Comparison of ENCODE assay signal across 32 cellular contexts in genomic region chr12:45613855-45614254, GRCh38.
"Had no signal": no experiment of that assay in that cellular context is flagged by ENCODE, and none has a peak within 500 bp of the region (broad histone marks: within the 10 kb centered on the region; RNA-seq: fewer than 3 reads in every experiment).

No MANE protein-coding gene starts in this region.

- H3K9me3 Mint-ChIP-seq: activated B cell treated with CpG ODN at 0.5 μM for 24 hours; activated CD4-positive, alpha-beta memory T cell treated with anti-CD3 and anti-CD28 coated beads for 36 hours; activated CD4-positive, alpha-beta T cell treated with anti-CD3 and anti-CD28 coated beads, Interleukin-2, amount 10 ng/mL, durations not matched to agents 24 days and 14 days; activated naive CD4-positive, alpha-beta T cell treated with anti-CD3 and anti-CD28 coated beads, Interleukin-2, amount 10 ng/mL, durations not matched to agents 7 days and 5 days; activated naive CD4-positive, alpha-beta T cell treated with anti-CD3 and anti-CD28 coated beads, Interleukin-2, amount 50 U/mL, for 72 hours; activated naive CD8-positive, alpha-beta T cell treated with anti-CD3 and anti-CD28 coated beads, Interleukin-2, amount 10 ng/mL, durations not matched to agents 7 days and 5 days; activated T-cell treated with anti-CD3 and anti-CD28 coated beads, Interleukin-2, amount 50 U/mL, for 24 hours; activated T-cell treated with anti-CD3 and anti-CD28 coated beads, Interleukin-2, amount 50 U/mL, for 72 hours; brain; central memory CD8-positive, alpha-beta T cell; dendritic cell treated with granulocyte-macrophage colony-stimulating factor and Interleukin-4, amounts not matched to agents 40 ng/mL and 50 ng/mL, for 4 days; endodermal cell; T-helper 2 cell treated with Interferon-gamma antibody and Interleukin-4, amounts not matched to agents 5 μg/mL and 100 μg/mL, for 36 hours had no signal

- H3K9me3 ChIP-seq: ascending aorta, breast epithelium had no signal

- ATAC-seq: activated CD4-positive, alpha-beta T cell treated with anti-CD3 and anti-CD28 coated beads for 36 hours; activated CD8-positive, alpha-beta memory T cell treated with anti-CD3 and anti-CD28 coated beads, Interleukin-2, amount 10 ng/mL, durations not matched to agents 7 days and 5 days; activated CD8-positive, alpha-beta T cell treated with anti-CD3 and anti-CD28 coated beads, Interleukin-2, amount 10 ng/mL, durations not matched to agents 7 days and 5 days; activated naive CD4-positive, alpha-beta T cell treated with anti-CD3 and anti-CD28 coated beads, Interleukin-2, amount 50 U/mL, for 72 hours; activated T-cell treated with anti-CD3 and anti-CD28 coated beads, Interleukin-2, amount 50 U/mL, for 72 hours; esophagus mucosa; T-helper 17 cell had no signal

- H3K4me3 ChIP-seq: ascending aorta, breast epithelium, cardiac muscle cell, coronary artery, dorsolateral prefrontal cortex had no signal

- FAIRE-seq: frontal cortex had no signal

- DNase-seq: activated B cell treated with CpG ODN at 0.5 μM for 24 hours; activated CD4-positive, alpha-beta memory T cell treated with anti-CD3 and anti-CD28 coated beads for 36 hours; activated CD4-positive, alpha-beta T cell treated with anti-CD3 and anti-CD28 coated beads for 36 hours; activated CD4-positive, alpha-beta T cell treated with anti-CD3 and anti-CD28 coated beads, Interleukin-2, amount 10 ng/mL, durations not matched to agents 24 days and 14 days; activated CD4-positive, CD25-positive, alpha-beta regulatory T cell treated with anti-CD3 and anti-CD28 coated beads, Interleukin-2, amount 50 U/mL, for 72 hours; activated CD8-positive, alpha-beta memory T cell treated with anti-CD3 and anti-CD28 coated beads, Interleukin-2, amount 10 ng/mL, durations not matched to agents 7 days and 5 days; activated CD8-positive, alpha-beta memory T cell treated with anti-CD3 and anti-CD28 coated beads, Interleukin-2, amount 50 U/mL, for 4 hours; activated CD8-positive, alpha-beta T cell treated with anti-CD3 and anti-CD28 coated beads, Interleukin-2, amount 10 ng/mL, durations not matched to agents 7 days and 5 days; activated gamma-delta T cell; activated naive CD4-positive, alpha-beta T cell; activated naive CD4-positive, alpha-beta T cell treated with anti-CD3 and anti-CD28 coated beads, Interleukin-2, amount 10 ng/mL, durations not matched to agents 7 days and 5 days; activated naive CD8-positive, alpha-beta T cell treated with anti-CD3 and anti-CD28 coated beads, Interleukin-2, amount 10 ng/mL, durations not matched to agents 7 days and 5 days; activated T-cell treated with anti-CD3 and anti-CD28 coated beads, Interleukin-2, amount 50 U/mL, for 24 hours; activated T-cell treated with anti-CD3 and anti-CD28 coated beads, Interleukin-2, amount 50 U/mL, for 72 hours; dorsolateral prefrontal cortex; effector memory CD4-positive, alpha-beta T cell; endodermal cell; head of caudate nucleus; T-helper 17 cell; T1000; WERI-Rb-1 had no signal

- H3K4me3 Mint-ChIP-seq: activated B cell treated with CpG ODN at 0.5 μM for 24 hours; activated CD4-positive, alpha-beta memory T cell treated with anti-CD3 and anti-CD28 coated beads for 36 hours; activated CD4-positive, alpha-beta T cell treated with anti-CD3 and anti-CD28 coated beads for 36 hours; activated CD4-positive, alpha-beta T cell treated with anti-CD3 and anti-CD28 coated beads, Interleukin-2, amount 10 ng/mL, durations not matched to agents 24 days and 14 days; activated CD8-positive, alpha-beta memory T cell treated with anti-CD3 and anti-CD28 coated beads, Interleukin-2, amount 10 ng/mL, durations not matched to agents 7 days and 5 days; activated CD8-positive, alpha-beta T cell treated with anti-CD3 and anti-CD28 coated beads, Interleukin-2, amount 10 ng/mL, durations not matched to agents 7 days and 5 days; activated naive CD4-positive, alpha-beta T cell treated with anti-CD3 and anti-CD28 coated beads, Interleukin-2, amount 10 ng/mL, durations not matched to agents 7 days and 5 days; activated naive CD8-positive, alpha-beta T cell treated with anti-CD3 and anti-CD28 coated beads, Interleukin-2, amount 10 ng/mL, durations not matched to agents 7 days and 5 days; activated T-cell treated with anti-CD3 and anti-CD28 coated beads, Interleukin-2, amount 50 U/mL, for 24 hours; activated T-cell treated with anti-CD3 and anti-CD28 coated beads, Interleukin-2, amount 50 U/mL, for 72 hours; brain; central memory CD8-positive, alpha-beta T cell; dendritic cell treated with granulocyte-macrophage colony-stimulating factor and Interleukin-4, amounts not matched to agents 40 ng/mL and 50 ng/mL, for 4 days; endodermal cell; T-helper 17 cell; T-helper 2 cell treated with Interferon-gamma antibody and Interleukin-4, amounts not matched to agents 5 μg/mL and 100 μg/mL, for 36 hours had no signal

- H3K4me1 Mint-ChIP-seq: activated naive CD4-positive, alpha-beta T cell treated with anti-CD3 and anti-CD28 coated beads, Interleukin-2, amount 10 ng/mL, durations not matched to agents 7 days and 5 days; central memory CD8-positive, alpha-beta T cell had no signal

- H3K27me3 Mint-ChIP-seq: activated B cell treated with CpG ODN at 0.5 μM for 24 hours; activated CD4-positive, alpha-beta memory T cell treated with anti-CD3 and anti-CD28 coated beads for 36 hours; brain; central memory CD8-positive, alpha-beta T cell; dendritic cell treated with granulocyte-macrophage colony-stimulating factor and Interleukin-4, amounts not matched to agents 40 ng/mL and 50 ng/mL, for 4 days had no signal

- H3K36me3 ChIP-seq: ascending aorta, breast epithelium, cardiac muscle cell, WERI-Rb-1 had no signal

- H3K36me3 Mint-ChIP-seq: activated CD4-positive, alpha-beta memory T cell treated with anti-CD3 and anti-CD28 coated beads for 36 hours; activated CD8-positive, alpha-beta memory T cell treated with anti-CD3 and anti-CD28 coated beads, Interleukin-2, amount 10 ng/mL, durations not matched to agents 7 days and 5 days; activated naive CD4-positive, alpha-beta T cell treated with anti-CD3 and anti-CD28 coated beads, Interleukin-2, amount 10 ng/mL, durations not matched to agents 7 days and 5 days; activated naive CD4-positive, alpha-beta T cell treated with anti-CD3 and anti-CD28 coated beads, Interleukin-2, amount 50 U/mL, for 72 hours; activated naive CD8-positive, alpha-beta T cell treated with anti-CD3 and anti-CD28 coated beads, Interleukin-2, amount 10 ng/mL, durations not matched to agents 7 days and 5 days; brain had no signal

- H3K27ac ChIP-seq: ascending aorta, breast epithelium, cardiac muscle cell, coronary artery, WERI-Rb-1 had no signal

- H3K27me3 ChIP-seq: ascending aorta, breast epithelium, cardiac muscle cell, dorsolateral prefrontal cortex had no signal

- H3K27ac Mint-ChIP-seq: activated B cell treated with CpG ODN at 0.5 μM for 24 hours; activated CD4-positive, alpha-beta memory T cell treated with anti-CD3 and anti-CD28 coated beads for 36 hours; activated CD4-positive, alpha-beta T cell treated with anti-CD3 and anti-CD28 coated beads for 36 hours; activated CD4-positive, alpha-beta T cell treated with anti-CD3 and anti-CD28 coated beads, Interleukin-2, amount 10 ng/mL, durations not matched to agents 24 days and 14 days; activated CD8-positive, alpha-beta memory T cell treated with anti-CD3 and anti-CD28 coated beads, Interleukin-2, amount 10 ng/mL, durations not matched to agents 7 days and 5 days; activated CD8-positive, alpha-beta T cell treated with anti-CD3 and anti-CD28 coated beads, Interleukin-2, amount 10 ng/mL, durations not matched to agents 7 days and 5 days; activated naive CD4-positive, alpha-beta T cell treated with anti-CD3 and anti-CD28 coated beads, Interleukin-2, amount 10 ng/mL, durations not matched to agents 7 days and 5 days; activated naive CD4-positive, alpha-beta T cell treated with anti-CD3 and anti-CD28 coated beads, Interleukin-2, amount 50 U/mL, for 72 hours; activated naive CD8-positive, alpha-beta T cell treated with anti-CD3 and anti-CD28 coated beads, Interleukin-2, amount 10 ng/mL, durations not matched to agents 7 days and 5 days; activated T-cell treated with anti-CD3 and anti-CD28 coated beads, Interleukin-2, amount 50 U/mL, for 24 hours; activated T-cell treated with anti-CD3 and anti-CD28 coated beads, Interleukin-2, amount 50 U/mL, for 72 hours; brain; dendritic cell treated with granulocyte-macrophage colony-stimulating factor and Interleukin-4, amounts not matched to agents 40 ng/mL and 50 ng/mL, for 4 days; endodermal cell; T-helper 17 cell; T-helper 2 cell treated with Interferon-gamma antibody and Interleukin-4, amounts not matched to agents 5 μg/mL and 100 μg/mL, for 36 hours had no signal

- H3K4me1 ChIP-seq: ascending aorta, breast epithelium had no signal
